ENCODE assay signal across 8 cellular contexts in the genomic region with DNA sequence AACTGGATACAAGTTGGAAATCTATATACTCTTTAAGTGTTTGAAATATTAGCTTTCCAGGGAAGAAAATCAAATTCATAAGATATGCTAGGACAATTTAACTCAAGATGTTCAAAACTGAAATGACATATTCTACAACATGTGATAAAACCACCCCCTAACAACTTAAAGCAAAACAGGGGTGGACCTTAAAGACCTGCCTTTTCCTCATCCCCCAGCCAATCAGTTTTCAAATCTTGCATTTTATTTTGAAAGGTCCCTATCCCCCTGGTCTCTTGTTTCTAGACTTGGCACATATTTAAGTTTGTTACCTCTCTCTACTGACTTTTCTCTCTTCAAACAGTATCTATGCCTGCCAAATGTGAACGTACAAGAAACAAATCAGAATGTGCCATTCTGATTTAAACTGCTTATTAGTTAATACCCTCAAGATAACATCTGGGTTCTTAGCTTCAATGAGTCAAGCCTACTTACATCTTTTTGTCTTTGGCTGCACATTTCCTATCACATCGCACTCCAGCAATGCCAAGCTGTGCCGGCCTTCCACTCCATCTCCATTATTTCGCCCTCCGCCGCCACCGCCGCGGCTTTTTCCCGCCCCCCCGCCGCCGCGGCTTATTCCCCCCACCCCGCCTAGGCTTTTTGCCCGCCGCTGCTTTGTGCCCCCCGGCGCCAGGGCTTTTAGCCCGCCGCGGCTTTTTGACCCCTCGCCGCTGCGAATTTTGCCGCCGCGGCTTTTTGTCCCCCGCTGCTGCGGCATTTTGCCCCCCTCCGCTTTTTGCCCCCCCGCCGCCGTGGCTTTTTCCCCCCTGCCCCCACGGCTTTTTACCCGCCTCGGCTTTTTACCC.
A peak's percentile ranks its signal among the peaks of the same experiment; 100 is the strongest.
DNase-seq lines count a peak whose midpoint lies in the region; TF ChIP-seq lines count a peak whose summit lies in the region.
"Not testable (repeated sequence)": the region's sequence is repeated elsewhere in the genome, so short reads cannot be mapped to it uniquely, and the experiment has no call there.

No MANE protein-coding gene starts in this region.

- peak overlapping the region; percentile 57 for H3K4me2 ChIP-seq in hepatocyte
- not testable (repeated sequence) for H3K4me2 ChIP-seq in neural progenitor cell

- CTCF ChIA-PET in BJ (lab: Yijun Ruan, JAX), result not testable (repeated sequence)

- H3K27ac ChIP-seq in HL-60 (replicated peaks); hepatocyte; neural progenitor cell; suprapubic skin: not testable (repeated sequence)

- H3K36me3 ChIP-seq in BJ (ENCODE audit: control insufficient read depth, insufficient read depth, low read length); hepatocyte (replicated peaks; ENCODE audit: insufficient read depth, low read depth); neural progenitor cell; suprapubic skin: not testable (repeated sequence)

- H3K9me3 ChIP-seq in hepatocyte (ENCODE audit: low read depth); neural progenitor cell (ENCODE audit: low read depth); suprapubic skin: not testable (repeated sequence)

- H4K20me1 ChIP-seq in hepatocyte (ENCODE audit: insufficient read depth, poor library complexity, severe bottlenecking); neural progenitor cell (ENCODE audit: low read depth): not testable (repeated sequence)

- TF ChIP-seq EP300 in suprapubic skin (IDR thresholded peaks at IDR 0.05), result not testable (repeated sequence)

- not testable (repeated sequence) for H3K9ac ChIP-seq in neural progenitor cell

- not testable (repeated sequence) for H3K4me3 Mint-ChIP-seq in T-helper 2 cell treated with Interferon-gamma antibody and Interleukin-4, amounts not matched to agents 5 μg/mL and 100 μg/mL, for 36 hours
- H3K4me3 Mint-ChIP-seq in dendritic cell treated with granulocyte-macrophage colony-stimulating factor and Interleukin-4, amounts not matched to agents 40 ng/mL and 50 ng/mL, for 4 days, result peak overlapping the region; percentile 6
- peak overlapping the region; percentile 70 for H3K4me3 Mint-ChIP-seq in neural progenitor cell

- H3K9me3 Mint-ChIP-seq in T-helper 2 cell treated with Interferon-gamma antibody and Interleukin-4, amounts not matched to agents 5 μg/mL and 100 μg/mL, for 36 hours; dendritic cell treated with granulocyte-macrophage colony-stimulating factor and Interleukin-4, amounts not matched to agents 40 ng/mL and 50 ng/mL, for 4 days; neural progenitor cell: not testable (repeated sequence)

- H3K4me3 ChIP-seq in BJ (ENCODE audit: low read depth, low read length) (peak overlapping the region; percentile 4; the same call in 1 of the 2 replicates), HL-60 (replicated peaks; ENCODE audit: insufficient read depth, low read length) (peak overlapping the region; percentile 41), suprapubic skin (peak overlapping the region; percentile 49)
- not testable (repeated sequence) for H3K4me3 ChIP-seq in hepatocyte, neural progenitor cell

- not testable (repeated sequence) for H3K79me2 ChIP-seq in hepatocyte; neural progenitor cell (ENCODE audit: low read depth)

- POLR2A ChIA-PET in BJ (lab: Charles Lee), result not testable (repeated sequence)

- peak overlapping the region; percentile 41 for H3K27ac Mint-ChIP-seq in T-helper 2 cell treated with Interferon-gamma antibody and Interleukin-4, amounts not matched to agents 5 μg/mL and 100 μg/mL, for 36 hours
- H3K27ac Mint-ChIP-seq in dendritic cell treated with granulocyte-macrophage colony-stimulating factor and Interleukin-4, amounts not matched to agents 40 ng/mL and 50 ng/mL, for 4 days; neural progenitor cell: not testable (repeated sequence)

- DNase-seq in BJ (ENCODE audit: low read depth); HL-60 (ENCODE audit: low read depth in 1 of 2, low spot score in 1 of 2); T-helper 2 cell treated with Interferon-gamma antibody and Interleukin-4, amounts not matched to agents 5 μg/mL and 100 μg/mL, for 36 hours (ENCODE audit: low spot score); suprapubic skin (ENCODE audit: low spot score in 2 of 2): not testable (repeated sequence)
- peak; percentile 1 for DNase-seq in activated naive CD4-positive, alpha-beta T cell treated with Interleukin-2 at 50 U/mL for 16 hours
- DNase-seq in hepatocyte (ENCODE audit: low spot score) (peak; percentile 0), neural progenitor cell (ENCODE audit: low spot score) (peak; percentile 0)

- not testable (repeated sequence) for TF ChIP-seq CTCF in BJ (IDR thresholded peaks at IDR 0.05; ENCODE audit: insufficient read depth, low read depth, low read length); HL-60 (IDR thresholded peaks at IDR 0.05; ENCODE audit: insufficient read depth, low read length); hepatocyte (IDR thresholded peaks at IDR 0.05; ENCODE audit: poor library complexity); neural progenitor cell (IDR thresholded peaks at IDR 0.05); suprapubic skin (IDR thresholded peaks at IDR 0.05)

- not testable (repeated sequence) for H3F3A ChIP-seq in neural progenitor cell (ENCODE audit: low read depth)

- not testable (repeated sequence) for H3K27me3 Mint-ChIP-seq in T-helper 2 cell treated with Interferon-gamma antibody and Interleukin-4, amounts not matched to agents 5 μg/mL and 100 μg/mL, for 36 hours (ENCODE audit: low read depth); neural progenitor cell (ENCODE audit: insufficient read depth, low read depth)
- peaks cover 13% of the 10 kb centered on the region for H3K27me3 Mint-ChIP-seq in dendritic cell treated with granulocyte-macrophage colony-stimulating factor and Interleukin-4, amounts not matched to agents 40 ng/mL and 50 ng/mL, for 4 days

- not testable (repeated sequence) for H3K9me2 ChIP-seq in hepatocyte (replicated peaks; ENCODE audit: insufficient read depth)

- not testable (repeated sequence) for TF ChIP-seq POLR2A in suprapubic skin (IDR thresholded peaks at IDR 0.05)

- intact Hi-C loops in dendritic cell treated with granulocyte-macrophage colony-stimulating factor and Interleukin-4, amounts not matched to agents 40 ng/mL and 50 ng/mL, for 4 days (cut with micrococcal nuclease), result not testable (repeated sequence)

- H2AFZ ChIP-seq in hepatocyte; neural progenitor cell (replicated peaks): not testable (repeated sequence)

- WGBS in hepatocyte (ENCODE audit: low lambda C conversion rate, missing lambda C conversion rate), result 71% methylated on average over 7 of the region's 37 CpGs
- 0% methylated on average over 3 of the region's 37 CpGs for WGBS in suprapubic skin

- H3K4me1 ChIP-seq in hepatocyte (ENCODE audit: insufficient read depth); neural progenitor cell: not testable (repeated sequence)
- H3K4me1 ChIP-seq in suprapubic skin, result peaks cover 15% of the 10 kb centered on the region

- H3K27me3 ChIP-seq in BJ (ENCODE audit: control insufficient read depth, insufficient read depth, low read length); HL-60 (ENCODE audit: insufficient read depth, poor library complexity, severe bottlenecking); hepatocyte: not testable (repeated sequence)
- peaks cover 20% of the 10 kb centered on the region for H3K27me3 ChIP-seq in neural progenitor cell
- H3K27me3 ChIP-seq in suprapubic skin, result peaks cover 18% of the 10 kb centered on the region

- H3K36me3 Mint-ChIP-seq in T-helper 2 cell treated with Interferon-gamma antibody and Interleukin-4, amounts not matched to agents 5 μg/mL and 100 μg/mL, for 36 hours (ENCODE audit: low read depth); dendritic cell treated with granulocyte-macrophage colony-stimulating factor and Interleukin-4, amounts not matched to agents 40 ng/mL and 50 ng/mL, for 4 days (ENCODE audit: low read depth); neural progenitor cell: not testable (repeated sequence)

- H3K4me1 Mint-ChIP-seq in T-helper 2 cell treated with Interferon-gamma antibody and Interleukin-4, amounts not matched to agents 5 μg/mL and 100 μg/mL, for 36 hours (ENCODE audit: low read depth); dendritic cell treated with granulocyte-macrophage colony-stimulating factor and Interleukin-4, amounts not matched to agents 40 ng/mL and 50 ng/mL, for 4 days (ENCODE audit: low read depth); neural progenitor cell: not testable (repeated sequence)
